8 cellular contexts compared by ENCODE assay signal in the genomic region with DNA sequence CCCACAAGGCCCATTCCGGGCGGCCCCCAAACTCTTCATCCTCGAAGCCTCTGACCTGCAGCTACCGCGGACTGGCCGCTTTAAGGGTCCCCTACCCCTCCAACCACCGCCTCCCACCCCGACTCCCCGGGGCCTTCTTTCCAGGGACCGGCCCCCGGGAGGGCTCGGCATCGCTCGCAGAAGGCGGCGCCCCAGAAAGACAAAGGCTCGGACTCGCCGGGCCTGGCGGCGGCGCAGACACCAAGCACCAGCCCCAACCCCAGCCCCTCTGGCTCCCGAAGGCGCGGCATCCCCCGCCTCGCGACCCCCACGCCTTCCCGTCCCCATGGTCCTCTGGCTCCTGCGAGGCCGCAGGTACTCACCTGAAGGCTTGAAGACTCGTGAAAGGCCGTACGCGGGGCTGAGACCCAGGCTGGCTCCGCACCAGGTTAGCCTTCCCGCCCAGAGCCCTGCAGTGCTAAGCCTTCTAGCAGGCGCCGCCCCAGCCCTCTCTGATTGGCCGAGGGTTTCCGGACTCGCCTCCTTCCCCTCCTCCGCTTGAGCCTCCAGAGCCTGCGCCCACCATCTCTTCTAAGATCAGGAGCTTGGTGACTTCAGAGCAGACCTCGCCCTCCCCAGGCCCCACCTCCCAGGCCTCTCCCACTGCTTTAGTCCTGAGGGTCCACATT. TPM values are rescaled to one million over a fixed set of nuclear protein-coding genes. Genes with fewer than 3 reads are reported as not detected.
DNase-seq lines count a peak whose midpoint lies in the region; ATAC-seq and TF ChIP-seq lines count a peak whose summit lies in the region.
"Not testable (repeated sequence)": the region's sequence is repeated elsewhere in the genome, so short reads cannot be mapped to it uniquely, and the experiment has no call there.

A gene (minus strand): TSS at position 459 of the 668 bp plus-strand sequence.

- H3K27me3 ChIP-seq in A673 (replicated peaks; ENCODE audit: insufficient read depth, low read depth, low read length, poor library complexity); heart left ventricle: not testable (repeated sequence)

- not testable (repeated sequence) for H3K9me3 ChIP-seq in A673 (ENCODE audit: low read depth, low read length, poor library complexity, severe bottlenecking); heart left ventricle

- intact Hi-C loops in A673 (cut with micrococcal nuclease; ENCODE audit: unreplicated experiment); activated CD8-positive, alpha-beta T cell treated with anti-CD3 and anti-CD28 coated beads for 36 hours (cut with micrococcal nuclease); heart left ventricle (cut with DNase I): not testable (repeated sequence)

- not testable (repeated sequence) for H3K36me3 ChIP-seq in A673 (ENCODE audit: insufficient read depth, low read length, poor library complexity, severe bottlenecking); heart left ventricle

- not testable (repeated sequence) for H3K4me1 Mint-ChIP-seq in activated CD8-positive, alpha-beta T cell treated with anti-CD3 and anti-CD28 coated beads for 36 hours (ENCODE audit: low read depth)

- not testable (repeated sequence) for TF ChIP-seq CTCF in A673 (conservative IDR thresholded peaks at IDR 0.05; ENCODE audit: low read depth, low read length); activated CD8-positive, alpha-beta T cell treated with anti-CD3 and anti-CD28 coated beads for 36 hours (IDR thresholded peaks at IDR 0.05); heart left ventricle (IDR thresholded peaks at IDR 0.05)

- not testable (repeated sequence) for H3K27ac ChIP-seq in A673 (ENCODE audit: low read depth, low read length, poor library complexity, severe bottlenecking); heart left ventricle

- no CpG with 5 or more reads among the region's 46 CpGs for WGBS in heart left ventricle, 4 donors

- not testable (repeated sequence) for H3K27me3 Mint-ChIP-seq in activated CD8-positive, alpha-beta T cell treated with anti-CD3 and anti-CD28 coated beads for 36 hours

- not testable (repeated sequence) for H3K4me3 Mint-ChIP-seq in activated CD8-positive, alpha-beta T cell treated with anti-CD3 and anti-CD28 coated beads for 36 hours

- H3K4me3 ChIP-seq in A673 (ENCODE audit: low read depth, low read length, poor library complexity, severe bottlenecking); heart left ventricle: not testable (repeated sequence)

- DNase-seq in A673 (ENCODE audit: low spot score); activated CD8-positive, alpha-beta T cell treated with anti-CD3 and anti-CD28 coated beads for 36 hours; heart left ventricle; occipital lobe (lab: John Stamatoyannopoulos, UW): not testable (repeated sequence)

- H3K27ac Mint-ChIP-seq in activated CD8-positive, alpha-beta T cell treated with anti-CD3 and anti-CD28 coated beads for 36 hours = not testable (repeated sequence)

- CTCF ChIA-PET in A673 (lab: Charles Lee); activated CD8-positive, alpha-beta T cell treated with anti-CD3 and anti-CD28 coated beads for 36 hours (lab: Charles Lee): not testable (repeated sequence)

- ATAC-seq in GM19043 (IDR thresholded peaks at IDR 0.05; ENCODE audit: low read depth, unreplicated experiment) (peak; percentile 98), GM21576 (IDR thresholded peaks at IDR 0.05; ENCODE audit: unreplicated experiment) (peak; percentile 93), HG02943 (IDR thresholded peaks at IDR 0.05; ENCODE audit: low read depth, unreplicated experiment) (peak; percentile 90), HG03432 (IDR thresholded peaks at IDR 0.05; ENCODE audit: unreplicated experiment) (peak; percentile 99), heart left ventricle (peak in 3 of 4 donors; percentile 81 to 89 (median 88))
- ATAC-seq in activated CD8-positive, alpha-beta T cell treated with anti-CD3 and anti-CD28 coated beads for 36 hours = peak; percentile 99

- not testable (repeated sequence) for H3K4me1 ChIP-seq in A673 (ENCODE audit: insufficient read depth, low read length, poor library complexity, severe bottlenecking); heart left ventricle

- H3K36me3 Mint-ChIP-seq in activated CD8-positive, alpha-beta T cell treated with anti-CD3 and anti-CD28 coated beads for 36 hours (ENCODE audit: low read depth) = not testable (repeated sequence)

- POLR2A ChIA-PET in A673 (lab: Charles Lee; ENCODE audit: low non-redundant PET); activated CD8-positive, alpha-beta T cell treated with anti-CD3 and anti-CD28 coated beads for 36 hours (lab: Charles Lee): not testable (repeated sequence)

- H3K9me3 Mint-ChIP-seq in activated CD8-positive, alpha-beta T cell treated with anti-CD3 and anti-CD28 coated beads for 36 hours = not testable (repeated sequence)

- not testable (repeated sequence) for BruUV-seq in A673 (replicated peaks; lab: Mats Ljungman, UMichigan)

- not testable (repeated sequence) for TF ChIP-seq POLR2A in heart left ventricle (IDR thresholded peaks at IDR 0.05)

RNA-seq across cellular contexts. Expression of the gene that starts here (rescaled TPM):
- 8.2 and 10.8 TPM in 2 replicates for total RNA-seq in A673 (2021)
- 1 to 10 TPM; 2.0 to 3.9 TPM for total RNA-seq in activated CD8-positive, alpha-beta T cell treated with anti-CD3 and anti-CD28 coated beads for 36 hours
- under 1 TPM in 5 of 9 donors, not detected in 4; 0.15 to 0.54 (median 0.25) TPM for total RNA-seq in heart left ventricle
- under 1 TPM; 0.08 to 0.19 TPM for polyA plus RNA-seq in heart left ventricle
- 43.8 TPM for total RNA-seq in occipital lobe

Comparison
In these comparisons a context has a peak if more than half of its experiments do, and no peak if none do; other contexts are left out.
1. Peak in ATAC-seq in heart left ventricle; RNA of the gene not detected or under 1 TPM.